Comparison of ENCODE assay signal across 8 cellular contexts in genomic region chr4:124710253-124710849, GRCh38. TPM values are rescaled to one million over a fixed set of nuclear protein-coding genes. Genes with fewer than 3 reads are reported as not detected.
DNase-seq lines count a peak whose midpoint lies in the region; ATAC-seq and TF ChIP-seq lines count a peak whose summit lies in the region.

No MANE protein-coding gene starts in this region.

- H3K9me3 ChIP-seq in MG63 (no peaks in the 10 kb centered on the region), muscle layer of colon (ENCODE audit: low read length) (no peaks in the 10 kb centered on the region)

- H3K9ac ChIP-seq in muscle layer of colon (ENCODE audit: low read length), result no peak overlapping the region

- TF ChIP-seq CTCF in dorsolateral prefrontal cortex (IDR thresholded peaks at IDR 0.05 in 54 of 56, conservative IDR thresholded peaks at IDR 0.05 in 2 of 56; ENCODE audit: low read depth in 1 of 56, partially characterized antibody in 56 of 56), result no peak
- no peak for TF ChIP-seq CTCF in activated CD8-positive, alpha-beta T cell treated with anti-CD3 and anti-CD28 coated beads for 36 hours (IDR thresholded peaks at IDR 0.05)

- H3K27ac ChIP-seq in dorsolateral prefrontal cortex, result peak overlapping the region in 6 of 59 donors; percentile 3 to 93 (median 34)
- peak overlapping the region; percentile 6 for H3K27ac ChIP-seq in muscle layer of colon (ENCODE audit: low read depth, low read length)

- H3K27me3 ChIP-seq in MG63 (no peaks in the 10 kb centered on the region), dorsolateral prefrontal cortex (no peaks in the 10 kb centered on the region), muscle layer of colon (ENCODE audit: control insufficient read depth in 1 of 2, insufficient read depth in 2 of 2, low read length in 2 of 2) (no peaks in the 10 kb centered on the region)

- POLR2A ChIA-PET in activated CD8-positive, alpha-beta T cell treated with anti-CD3 and anti-CD28 coated beads for 36 hours (lab: Charles Lee), result no interaction called here

- H3K4me1 Mint-ChIP-seq in activated CD8-positive, alpha-beta T cell treated with anti-CD3 and anti-CD28 coated beads for 36 hours (ENCODE audit: low read depth), result peaks cover 4% of the 10 kb centered on the region

- peaks cover 22% of the 10 kb centered on the region for H3K4me1 ChIP-seq in muscle layer of colon (ENCODE audit: insufficient read depth, low read length)

- H3K9me3 Mint-ChIP-seq in activated CD8-positive, alpha-beta T cell treated with anti-CD3 and anti-CD28 coated beads for 36 hours, result no peaks in the 10 kb centered on the region

- ATAC-seq in activated CD8-positive, alpha-beta T cell treated with anti-CD3 and anti-CD28 coated beads for 36 hours, result no peak

- peaks cover 9% of the 10 kb centered on the region for H3K27me3 Mint-ChIP-seq in activated CD8-positive, alpha-beta T cell treated with anti-CD3 and anti-CD28 coated beads for 36 hours

- no peaks in the 10 kb centered on the region for H3K36me3 Mint-ChIP-seq in activated CD8-positive, alpha-beta T cell treated with anti-CD3 and anti-CD28 coated beads for 36 hours (ENCODE audit: low read depth)

- H3K36me3 ChIP-seq in MG63, result peaks cover 9% of the 10 kb centered on the region
- no peaks in the 10 kb centered on the region for H3K36me3 ChIP-seq in muscle layer of colon (ENCODE audit: insufficient read depth, low read length)

- intact Hi-C loops in dorsolateral prefrontal cortex (cut with DNase I), result no loop called here
- intact Hi-C loops in activated CD8-positive, alpha-beta T cell treated with anti-CD3 and anti-CD28 coated beads for 36 hours (cut with micrococcal nuclease), result no loop called here

- peak overlapping the region; percentile 61 for H3K4me3 ChIP-seq in MG63
- H3K4me3 ChIP-seq in dorsolateral prefrontal cortex, result peak overlapping the region in 53 of 59 donors; percentile 6 to 97 (median 88)
- peak overlapping the region; percentile 29 to 77 for H3K4me3 ChIP-seq in muscle layer of colon (ENCODE audit: low read depth in 1 of 2, low read length in 2 of 2)

- DNase-seq in Ammon's horn (ENCODE audit: low spot score) (peak; percentile 6), MG63 (no peak), dorsolateral prefrontal cortex (no peak), cortex of kidney (lab: John Stamatoyannopoulos, UW) (no peak), C1 segment of cervical spinal cord (lab: John Stamatoyannopoulos, UW) (no peak)
- no peak for DNase-seq in activated CD4-positive, alpha-beta T cell treated with anti-CD3 and anti-CD28 coated beads, Interleukin-2, amount 50 U/mL, for 1 hour
- DNase-seq in activated CD8-positive, alpha-beta T cell treated with anti-CD3 and anti-CD28 coated beads for 36 hours, result no peak

- H3K4me3 Mint-ChIP-seq in activated CD8-positive, alpha-beta T cell treated with anti-CD3 and anti-CD28 coated beads for 36 hours, result no peak overlapping the region

- CTCF ChIA-PET in activated CD8-positive, alpha-beta T cell treated with anti-CD3 and anti-CD28 coated beads for 36 hours (lab: Charles Lee), result no interaction called here

- no peak overlapping the region for H3K27ac Mint-ChIP-seq in activated CD8-positive, alpha-beta T cell treated with anti-CD3 and anti-CD28 coated beads for 36 hours

RNA-seq across cellular contexts. Expression of gene ANKRD50, which starts 2.2 kb away (rescaled TPM):
- total RNA-seq in MG63 (2014; rRNA removed; shearing (Covaris generic); ENCODE audit: low replicate concordance), result 4.4 and 6.9 TPM in 2 replicates
- total RNA-seq in dorsolateral prefrontal cortex, result 10 to 100 TPM in 110 of 120 experiments, 1 to 10 TPM in 10; 7.7 to 23.1 (median 13.4) TPM
- total RNA-seq in activated CD8-positive, alpha-beta T cell treated with anti-CD3 and anti-CD28 coated beads for 36 hours, result under 1 TPM; 0.36 to 0.54 TPM
